24 cellular contexts compared by ENCODE assay signal in the genomic region with DNA sequence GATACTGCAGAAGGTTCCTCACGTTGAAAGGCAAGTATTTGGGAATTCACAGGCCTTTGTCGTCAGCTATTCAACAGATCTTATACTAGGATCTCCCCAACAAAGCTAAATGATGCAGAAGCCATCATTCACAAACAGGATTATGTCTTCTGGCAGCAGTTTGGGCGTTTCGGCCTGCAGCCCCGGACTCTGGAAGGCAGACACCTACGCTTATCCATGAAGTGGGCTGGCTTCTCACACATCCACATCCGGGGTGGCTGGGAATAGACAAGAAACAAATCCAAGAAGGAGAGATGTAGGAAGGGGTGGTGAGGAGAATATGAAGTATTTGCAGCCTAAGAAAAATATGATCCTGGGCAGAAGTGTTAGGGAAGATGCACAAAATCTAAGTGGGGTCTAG.
DNase-seq lines count a peak whose midpoint lies in the region; ATAC-seq and TF ChIP-seq lines count a peak whose summit lies in the region.
"Had no signal": no experiment of that assay in that cellular context is flagged by ENCODE, and none has a peak within 500 bp of the region (broad histone marks: within the 10 kb centered on the region; RNA-seq: fewer than 3 reads in every experiment).

No MANE protein-coding gene starts in this region.

- no peaks in the 10 kb centered on the region for H3K9me3 ChIP-seq in left lung
- H3K9me3 ChIP-seq: BE2C, BLaER1 had no signal

- H3K36me3 ChIP-seq in left lung: no peaks in the 10 kb centered on the region
- H3K36me3 ChIP-seq: BE2C, BLaER1 had no signal

- no peak overlapping the region for H3K4me3 Mint-ChIP-seq in mesothelial cell of epicardium
- H3K4me3 Mint-ChIP-seq: CD14-positive monocyte; CD4-positive, alpha-beta memory T cell; CD4-positive, CD25-positive, alpha-beta regulatory T cell; CD8-positive, alpha-beta memory T cell had no signal

- H3K36me3 Mint-ChIP-seq in mesothelial cell of epicardium: no peaks in the 10 kb centered on the region
- H3K36me3 Mint-ChIP-seq: CD14-positive monocyte; CD4-positive, alpha-beta memory T cell; CD4-positive, CD25-positive, alpha-beta regulatory T cell; CD8-positive, alpha-beta memory T cell had no signal

- H3K4me1 Mint-ChIP-seq in mesothelial cell of epicardium: peaks cover 48% of the 10 kb centered on the region
- H3K4me1 Mint-ChIP-seq: CD4-positive, alpha-beta memory T cell; CD4-positive, CD25-positive, alpha-beta regulatory T cell; CD8-positive, alpha-beta memory T cell had no signal

- ATAC-seq in left lung (no peak), GM19395 (IDR thresholded peaks at IDR 0.05; ENCODE audit: unreplicated experiment) (no peak)
- ATAC-seq: GM12878 had no signal

- H3K9me3 Mint-ChIP-seq in mesothelial cell of epicardium: no peaks in the 10 kb centered on the region
- H3K9me3 Mint-ChIP-seq: CD8-positive, alpha-beta memory T cell had no signal

- no peak overlapping the region for H3K4me3 ChIP-seq in left lung
- H3K4me3 ChIP-seq: BLaER1, GM12878 had no signal

- TF ChIP-seq CTCF in mesothelial cell of epicardium (IDR thresholded peaks at IDR 0.05; ENCODE audit: unreplicated experiment): no peak
- TF ChIP-seq CTCF in left lung (IDR thresholded peaks at IDR 0.05): no peak

- H3K27ac ChIP-seq in left lung: no peak overlapping the region
- H3K27ac ChIP-seq: BLaER1 had no signal

- DNase-seq in mesothelial cell of epicardium (ENCODE audit: low spot score in 2 of 2, unreplicated experiment in 2 of 2) (no peak), middle frontal gyrus (ENCODE audit: extremely low spot score, low spot score) (peak; percentile 24), occipital lobe (lab: John Stamatoyannopoulos, UW) (peak; percentile 27), cortex of kidney (lab: John Stamatoyannopoulos, UW) (no peak), left lung (no peak)
- DNase-seq: 8988T; ACHN; BE2C; C1 segment of cervical spinal cord; CD4-positive, alpha-beta memory T cell; CD4-positive, CD25-positive, alpha-beta regulatory T cell; CD8-positive, alpha-beta memory T cell; COR-L47; DMS 273 treated with DMSO at 0.1 percent for 48 hours; DMS153; DMS53; DMS79; DND-41; EL; GDM1 had no signal

- H3K27ac Mint-ChIP-seq in mesothelial cell of epicardium: peak overlapping the region; percentile 60
- H3K27ac Mint-ChIP-seq: CD14-positive monocyte; CD4-positive, alpha-beta memory T cell; CD4-positive, CD25-positive, alpha-beta regulatory T cell; CD8-positive, alpha-beta memory T cell had no signal

- H3K27me3 Mint-ChIP-seq in mesothelial cell of epicardium (ENCODE audit: low read depth): no peaks in the 10 kb centered on the region

- H3K27me3 ChIP-seq in left lung: no peaks in the 10 kb centered on the region
- H3K27me3 ChIP-seq: BE2C, BLaER1 had no signal

- intact Hi-C loops in left lung (cut with DNase I): no loop called here

- H3K4me1 ChIP-seq in left lung: no peaks in the 10 kb centered on the region
- H3K4me1 ChIP-seq: BE2C, BLaER1 had no signal

Comparison
In these comparisons a context has a peak if more than half of its experiments do, and no peak if none do; other contexts are left out.
1. DNase-seq: peak in middle frontal gyrus (single experiment) and occipital lobe (single experiment); none in mesothelial cell of epicardium (0 of 2), cortex of kidney (single experiment) and left lung (0 of 2).